Comparison of ENCODE assay signal across 22 cellular contexts in genomic region chr15:90892023-90892422, GRCh38.
"Had no signal": no experiment of that assay in that cellular context is flagged by ENCODE, and none has a peak within 500 bp of the region (broad histone marks: within the 10 kb centered on the region; RNA-seq: fewer than 3 reads in every experiment).

No MANE protein-coding gene starts in this region.

- DNase-seq: cortex of kidney; effector memory CD8-positive, alpha-beta T cell; gastrocnemius medialis; hypothalamus; natural killer cell; nucleus accumbens; ovary; stimulated activated CD4-positive, alpha-beta T cell treated with anti-CD3 and anti-CD28 coated beads, Interleukin-2, amount 100 ng/mL, for 48 hours; upper lobe of right lung had no signal

- H3K4me3 ChIP-seq: esophagus muscularis mucosa, gastrocnemius medialis, heart right ventricle, lower lobe of right lung, ovary, right atrium auricular region, smooth muscle cell, tibial artery, upper lobe of right lung, vagina had no signal

- H3K27ac ChIP-seq: epithelial cell of prostate, esophagus muscularis mucosa, gastrocnemius medialis, heart right ventricle, lower lobe of right lung, ovary, right atrium auricular region, tibial artery, upper lobe of right lung, vagina had no signal

- H3K27ac Mint-ChIP-seq: memory B cell; natural killer cell; stimulated activated naive CD8-positive, alpha-beta T cell treated with anti-CD3 and anti-CD28 coated beads, Interleukin-15, Interleukin-2, amounts not matched to agents 100 ng/mL and 50 ng/mL, for 24 hours had no signal

- H3K9me3 Mint-ChIP-seq: effector memory CD8-positive, alpha-beta T cell; memory B cell; mesothelial cell of epicardium; natural killer cell; neural crest cell; stimulated activated naive CD8-positive, alpha-beta T cell treated with anti-CD3 and anti-CD28 coated beads, Interleukin-15, Interleukin-2, amounts not matched to agents 100 ng/mL and 50 ng/mL, for 24 hours had no signal

- H3K36me3 Mint-ChIP-seq: natural killer cell had no signal

- H3K27me3 ChIP-seq: esophagus muscularis mucosa, gastrocnemius medialis, heart right ventricle, ovary, right atrium auricular region, tibial artery, upper lobe of right lung, vagina had no signal

- H3K36me3 ChIP-seq: ovary had no signal

- H3K9me3 ChIP-seq: esophagus muscularis mucosa, gastrocnemius medialis, heart right ventricle, lower lobe of right lung, ovary, right atrium auricular region, tibial artery, upper lobe of right lung, vagina had no signal

- H3K27me3 Mint-ChIP-seq: memory B cell; stimulated activated naive CD8-positive, alpha-beta T cell treated with anti-CD3 and anti-CD28 coated beads, Interleukin-15, Interleukin-2, amounts not matched to agents 100 ng/mL and 50 ng/mL, for 24 hours had no signal

- H3K4me1 ChIP-seq: gastrocnemius medialis, tibial artery, upper lobe of right lung, vagina had no signal

- H3K4me2 ChIP-seq: smooth muscle cell had no signal

- H3K4me3 Mint-ChIP-seq: effector memory CD8-positive, alpha-beta T cell; memory B cell; mesothelial cell of epicardium; natural killer cell; neural crest cell; stimulated activated naive CD8-positive, alpha-beta T cell treated with anti-CD3 and anti-CD28 coated beads, Interleukin-15, Interleukin-2, amounts not matched to agents 100 ng/mL and 50 ng/mL, for 24 hours had no signal

- ATAC-seq: effector memory CD8-positive, alpha-beta T cell; gastrocnemius medialis; heart right ventricle; left lobe of liver; lower lobe of right lung; natural killer cell; upper lobe of right lung had no signal

- H3K4me1 Mint-ChIP-seq: mesothelial cell of epicardium, neural crest cell had no signal
